11 cellular contexts compared by ENCODE assay signal in the genomic region with DNA sequence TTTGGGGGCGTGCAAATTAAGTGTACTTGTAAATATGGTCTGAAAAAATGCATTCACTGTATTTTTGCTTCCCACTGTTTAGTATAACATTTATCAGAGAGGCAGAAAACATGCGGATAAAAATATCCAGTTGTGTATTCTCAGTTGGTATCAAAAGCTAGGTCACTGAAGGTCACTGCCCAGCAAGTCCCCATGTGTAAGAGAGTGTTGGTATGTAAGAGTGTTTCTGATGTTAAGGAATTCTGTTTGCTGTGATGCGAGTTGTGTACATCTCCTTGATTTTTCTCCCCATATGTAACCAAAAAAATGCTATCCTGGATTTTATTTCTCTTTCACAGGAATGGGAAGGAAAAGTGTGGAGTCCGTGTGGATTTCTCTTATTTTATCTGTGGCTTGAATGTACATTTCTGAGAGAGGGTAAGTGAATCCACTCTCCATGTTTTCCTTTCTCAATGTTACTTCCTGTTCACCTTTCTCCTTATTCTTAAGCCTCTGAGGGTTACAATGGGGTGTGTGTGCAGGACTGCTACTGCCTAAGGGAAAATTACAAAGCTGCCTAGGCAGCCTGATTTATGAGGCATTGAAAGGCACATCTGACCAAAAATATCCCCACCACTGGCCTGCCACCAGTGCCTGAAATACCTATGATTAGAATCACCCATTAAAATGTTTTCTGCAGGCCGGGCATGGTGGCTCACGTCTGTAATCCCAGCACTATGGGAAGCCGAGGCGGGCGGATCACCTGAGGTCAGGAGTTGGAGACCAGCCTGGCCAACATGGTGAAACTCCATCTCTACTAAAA.
DNase-seq lines count a peak whose midpoint lies in the region; ATAC-seq and TF ChIP-seq lines count a peak whose summit lies in the region.
"Had no signal": no experiment of that assay in that cellular context is flagged by ENCODE, and none has a peak within 500 bp of the region (broad histone marks: within the 10 kb centered on the region; RNA-seq: fewer than 3 reads in every experiment).

No MANE protein-coding gene starts in this region.

- no peak overlapping the region for H3K4me3 ChIP-seq in adipocyte (ENCODE audit: low read length)
- H3K4me3 ChIP-seq in heart right ventricle, result peak overlapping the region in 1 of 10 donors; percentile 1
- no peak overlapping the region for H3K4me3 ChIP-seq in stomach
- H3K4me3 ChIP-seq: psoas muscle had no signal

- intact Hi-C loops in heart right ventricle (cut with DNase I), result no loop called here
- intact Hi-C loops in stomach (cut with DNase I; ENCODE audit: low total_unique reads), result no loop called here

- POLR2A ChIA-PET in HEK293T (lab: Yijun Ruan, JAX), result no interaction called here

- 53 to 63% methylated on average over 9 of the region's 9 CpGs for WGBS in heart right ventricle, 2 donors
- WGBS in stomach, 5 donors, result 56 to 62% (median 57%) methylated on average over 9 of the region's 9 CpGs

- ATAC-seq in heart right ventricle (peak in 6 of 8 donors; percentile 33 to 69 (median 54)), GM19324 (IDR thresholded peaks at IDR 0.05; ENCODE audit: low FRiP score, unreplicated experiment) (no peak), HG03571 (IDR thresholded peaks at IDR 0.05; ENCODE audit: unreplicated experiment) (no peak)
- ATAC-seq: activated CD8-positive, alpha-beta T cell treated with anti-CD3 and anti-CD28 coated beads, Interleukin-2, amount 10 ng/mL, durations not matched to agents 7 days and 5 days had no signal

- H3K27me3 ChIP-seq in adipocyte (replicated peaks; ENCODE audit: control insufficient read depth, insufficient read depth, low read length), result no peaks in the 10 kb centered on the region
- H3K27me3 ChIP-seq in heart right ventricle, result no peaks in the 10 kb centered on the region
- no peaks in the 10 kb centered on the region for H3K27me3 ChIP-seq in stomach
- H3K27me3 ChIP-seq: brain microvascular endothelial cell had no signal

- CTCF ChIA-PET in HEK293T (lab: Yijun Ruan, JAX), result interaction anchor here (0.6 kb wide), 2 partner anchors 515 to 1701 kb away, joined by 3 read pairs; no protein-coding TSS in a partner anchor

- H3K4me1 ChIP-seq in adipocyte (ENCODE audit: control insufficient read depth, insufficient read depth, low read length), result peaks cover 24% of the 10 kb centered on the region
- peaks cover 4 to 65% (median 19%) of the 10 kb centered on the region in 9 donors for H3K4me1 ChIP-seq in heart right ventricle
- H3K4me1 ChIP-seq in stomach, result peaks cover 0 to 21% (median 14%) of the 10 kb centered on the region in 4 donors
- H3K4me1 ChIP-seq: psoas muscle had no signal

- H3K9me3 ChIP-seq in adipocyte (ENCODE audit: control insufficient read depth, low read length), result no peaks in the 10 kb centered on the region
- H3K9me3 ChIP-seq in heart right ventricle, result no peaks in the 10 kb centered on the region
- H3K9me3 ChIP-seq in stomach, result no peaks in the 10 kb centered on the region
- H3K9me3 ChIP-seq: psoas muscle had no signal

- TF ChIP-seq CTCF in heart right ventricle (IDR thresholded peaks at IDR 0.05), result no peak
- no peak for TF ChIP-seq CTCF in stomach (IDR thresholded peaks at IDR 0.05)

- no peak for TF ChIP-seq EP300 in stomach (IDR thresholded peaks at IDR 0.05)

- TF ChIP-seq POLR2A in stomach (IDR thresholded peaks at IDR 0.05), result no peak

- peak overlapping the region in 9 of 10 donors; percentile 0 to 77 (median 54) for H3K27ac ChIP-seq in heart right ventricle
- peak overlapping the region in 4 of 5 donors; percentile 8 to 67 (median 56) for H3K27ac ChIP-seq in stomach
- H3K27ac ChIP-seq: brain microvascular endothelial cell, psoas muscle had no signal

- no peak overlapping the region for H3K9ac ChIP-seq in adipocyte (ENCODE audit: low read length)

- H3K36me3 ChIP-seq in adipocyte (ENCODE audit: control insufficient read depth, insufficient read depth, low read length, severe bottlenecking) (no peaks in the 10 kb centered on the region), heart right ventricle (no peaks in the 10 kb centered on the region), stomach (no peaks in the 10 kb centered on the region)
- H3K36me3 ChIP-seq: brain microvascular endothelial cell had no signal

- DNase-seq in HEK293T (ENCODE audit: extremely low spot score) (peak; percentile 26), adipocyte (ENCODE audit: low read depth) (peak; percentile 53), heart right ventricle (no peak), stomach (no peak), UCSD-AML1 (lab: John Stamatoyannopoulos, UW; ENCODE audit: unreplicated experiment) (no peak)
- DNase-seq: activated CD8-positive, alpha-beta T cell treated with anti-CD3 and anti-CD28 coated beads, Interleukin-2, amount 10 ng/mL, durations not matched to agents 7 days and 5 days; brain microvascular endothelial cell; NCI-H1436 treated with DMSO at 0.1 percent for 48 hours; psoas muscle had no signal

TF ChIP-seq in HEK293T, 16 proteins besides CTCF, POLR2A, EP300 and RAD21:
- TF ChIP-seq, protein P1, sequence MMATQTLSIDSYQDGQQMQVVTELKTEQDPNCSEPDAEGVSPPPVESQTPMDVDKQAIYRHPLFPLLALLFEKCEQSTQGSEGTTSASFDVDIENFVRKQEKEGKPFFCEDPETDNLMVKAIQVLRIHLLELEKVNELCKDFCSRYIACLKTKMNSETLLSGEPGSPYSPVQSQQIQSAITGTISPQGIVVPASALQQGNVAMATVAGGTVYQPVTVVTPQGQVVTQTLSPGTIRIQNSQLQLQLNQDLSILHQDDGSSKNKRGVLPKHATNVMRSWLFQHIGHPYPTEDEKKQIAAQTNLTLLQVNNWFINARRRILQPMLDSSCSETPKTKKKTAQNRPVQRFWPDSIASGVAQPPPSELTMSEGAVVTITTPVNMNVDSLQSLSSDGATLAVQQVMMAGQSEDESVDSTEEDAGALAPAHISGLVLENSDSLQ (IDR thresholded peaks at IDR 0.05), result peak; percentile 85
- TF ChIP-seq L3MBTL2 (conservative IDR thresholded peaks at IDR 0.05), result no peak

Comparison
In these comparisons a context has a peak if more than half of its experiments do, and no peak if none do; other contexts are left out.
1. DNase-seq: peak in HEK293T (single experiment) and adipocyte (single experiment); none in heart right ventricle (0 of 2), stomach (single experiment) and UCSD-AML1 (single experiment).
2. ATAC-seq: peak in heart right ventricle (6 of 8); none in GM19324 (single experiment) and HG03571 (single experiment).